In the genomic region with DNA sequence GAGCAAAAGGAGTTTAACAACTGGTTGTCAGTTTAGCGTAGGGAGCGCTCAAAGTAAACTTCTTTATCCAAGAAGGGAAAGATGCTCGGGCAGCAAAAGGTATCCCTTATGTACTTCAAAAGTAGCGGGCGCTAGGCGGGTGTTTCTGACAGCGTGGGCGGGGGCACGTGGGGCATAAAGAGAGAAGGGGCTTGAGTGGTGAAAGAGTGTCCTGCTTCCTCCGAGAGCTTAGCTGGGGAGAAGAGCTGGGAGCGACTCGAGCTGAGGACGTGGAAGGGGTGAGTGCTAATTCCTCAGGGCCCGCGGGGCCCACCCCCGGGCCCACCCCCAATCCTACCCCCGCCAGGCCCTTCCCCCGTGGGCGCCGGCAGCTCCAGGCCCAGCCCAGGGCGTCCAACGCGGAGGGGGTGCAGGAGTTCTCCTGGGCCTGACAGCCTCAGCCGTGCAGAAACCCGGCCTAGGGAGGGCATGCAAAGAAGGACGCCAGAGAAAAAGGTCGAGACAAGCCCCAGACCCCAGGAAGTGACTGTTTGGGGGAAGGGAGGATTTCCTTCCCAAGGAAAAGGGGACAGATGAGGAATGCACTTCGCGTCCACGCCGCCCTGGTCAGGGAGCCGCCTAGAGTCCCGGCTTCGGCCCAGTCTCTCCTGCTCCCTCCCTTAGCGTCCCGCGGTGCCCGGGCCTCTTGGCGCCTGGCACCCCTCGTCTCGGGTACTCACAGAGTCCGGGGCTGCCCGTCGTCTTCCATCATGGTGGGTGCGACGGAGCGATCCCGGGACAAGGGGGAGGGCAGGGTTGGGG, we compare ENCODE assay signal across 8 cellular contexts. TPM values are rescaled to one million over a fixed set of nuclear protein-coding genes. Genes with fewer than 3 reads are reported as not detected.
A peak's percentile ranks its signal among the peaks of the same experiment; 100 is the strongest.
DNase-seq lines count a peak whose midpoint lies in the region; ATAC-seq and TF ChIP-seq lines count a peak whose summit lies in the region.

No MANE protein-coding gene starts in this region.

- H3K27me3 ChIP-seq in Loucy (ENCODE audit: insufficient read depth, low read length, poor library complexity, severe bottlenecking) = peaks cover 3% of the 10 kb centered on the region

- H3K79me2 ChIP-seq in Loucy (ENCODE audit: insufficient read depth, low read length) = peaks cover 54% of the 10 kb centered on the region

- H3K36me3 ChIP-seq in Loucy (ENCODE audit: insufficient read depth, low read length) (no peaks in the 10 kb centered on the region), mesodermal cell (ENCODE audit: control insufficient read depth, insufficient read depth, low read length) (peaks cover 25% of the 10 kb centered on the region)

- H3K4me3 ChIP-seq in Loucy (ENCODE audit: low read length, poor library complexity, severe bottlenecking) (peak overlapping the region; percentile 80), mesodermal cell (ENCODE audit: extremely low read depth, insufficient read depth, low read length, poor library complexity, severe bottlenecking) (peak overlapping the region; percentile 90)

- H3K9me3 ChIP-seq in Loucy (ENCODE audit: insufficient read depth, low read depth, low read length) (no peaks in the 10 kb centered on the region), mesodermal cell (ENCODE audit: control insufficient read depth, low read length) (peaks cover 9% of the 10 kb centered on the region)

- CTCF ChIA-PET in activated CD4-positive, alpha-beta memory T cell treated with anti-CD3 and anti-CD28 coated beads, Interleukin-2, amount 10 ng/mL, durations not matched to agents 7 days and 5 days (lab: Charles Lee) = interaction anchor here (0.7 to 1.4 kb wide), 4 partner anchors 17 to 106 kb away, joined by 3 to 4 read pairs (median 3); no protein-coding TSS in a partner anchor

- H3K4me2 ChIP-seq in Loucy (ENCODE audit: low read depth, low read length, poor library complexity, severe bottlenecking) = peak overlapping the region; percentile 100

- H3K36me3 Mint-ChIP-seq in CD14-positive monocyte = peaks cover 6 to 14% of the 10 kb centered on the region in 2 donors
- H3K36me3 Mint-ChIP-seq in activated CD4-positive, alpha-beta memory T cell treated with anti-CD3 and anti-CD28 coated beads, Interleukin-2, amount 10 ng/mL, durations not matched to agents 7 days and 5 days (ENCODE audit: low read depth) = peaks cover 32% of the 10 kb centered on the region

- peaks cover 52% of the 10 kb centered on the region for H4K20me1 ChIP-seq in Loucy (ENCODE audit: insufficient read depth, low read length, poor library complexity, severe bottlenecking)

- H3K27ac Mint-ChIP-seq in CD14-positive monocyte = peak overlapping the region; percentile 81 to 99 (median 97)
- H3K27ac Mint-ChIP-seq in activated CD4-positive, alpha-beta memory T cell treated with anti-CD3 and anti-CD28 coated beads, Interleukin-2, amount 10 ng/mL, durations not matched to agents 7 days and 5 days = peak overlapping the region; percentile 97

- intact Hi-C loops in CD14-positive monocyte (cut with micrococcal nuclease) = loop anchor here (1.0 to 10.0 kb wide), 6 partner anchors 56 to 514 kb away; a partner anchor contains a TSS

- peak overlapping the region; percentile 86 for H3K9ac ChIP-seq in Loucy (ENCODE audit: low read depth, low read length, poor library complexity, severe bottlenecking)

- 0% methylated on average over 18 to 29 of the region's 48 CpGs for WGBS in mesodermal cell (ENCODE audit: insufficient coverage in 2 of 2), 2 experiments

- POLR2A ChIA-PET in activated CD4-positive, alpha-beta memory T cell treated with anti-CD3 and anti-CD28 coated beads, Interleukin-2, amount 10 ng/mL, durations not matched to agents 7 days and 5 days (lab: Charles Lee) = interaction anchor here (0.9 to 5.2 kb wide), 12 partner anchors 10 to 505 kb away, joined by 3 to 36 read pairs (median 3); a partner anchor contains a TSS

- H2AFZ ChIP-seq in Loucy (ENCODE audit: low read length) = peak overlapping the region; percentile 54; the same call in 1 of the 2 replicates

- peaks cover 49% of the 10 kb centered on the region for H3K4me1 Mint-ChIP-seq in CD14-positive monocyte
- H3K4me1 Mint-ChIP-seq in activated CD4-positive, alpha-beta memory T cell treated with anti-CD3 and anti-CD28 coated beads, Interleukin-2, amount 10 ng/mL, durations not matched to agents 7 days and 5 days = peaks cover 48% of the 10 kb centered on the region

- no peak for DNase-seq in CD14-positive monocyte (ENCODE audit: low spot score)
- peak; percentile 54 for DNase-seq in activated CD4-positive, alpha-beta memory T cell treated with anti-CD3 and anti-CD28 coated beads, Interleukin-2, amount 10 ng/mL, durations not matched to agents 7 days and 5 days
- peak; percentile 43 for DNase-seq in effector CD4-positive, alpha-beta T cell
- peak; percentile 20 to 31 for DNase-seq in stimulated activated CD8-positive, alpha-beta memory T cell treated with anti-CD3 and anti-CD28 coated beads, Interleukin-2, amount 100 ng/mL, for 1 hour (ENCODE audit: low read depth in 2 of 2)

- no peaks in the 10 kb centered on the region for H3F3A ChIP-seq in Loucy (ENCODE audit: low read depth)

- peak overlapping the region; percentile 99 for H3K27ac ChIP-seq in mesodermal cell (ENCODE audit: low read depth, low read length, severe bottlenecking)

- H3K27me3 Mint-ChIP-seq in CD14-positive monocyte (ENCODE audit: low read depth in 3 of 3) = no peaks in the 10 kb centered on the region
- H3K27me3 Mint-ChIP-seq in activated CD4-positive, alpha-beta memory T cell treated with anti-CD3 and anti-CD28 coated beads, Interleukin-2, amount 10 ng/mL, durations not matched to agents 7 days and 5 days = no peaks in the 10 kb centered on the region

- H3K4me1 ChIP-seq in Loucy (ENCODE audit: insufficient read depth, low read length, poor library complexity, severe bottlenecking) (peaks cover 47% of the 10 kb centered on the region), mesodermal cell (ENCODE audit: control insufficient read depth, insufficient read depth, low read length, poor library complexity, severe bottlenecking) (peaks cover 19% of the 10 kb centered on the region)

- peak overlapping the region; percentile 95 to 98 for H3K4me3 Mint-ChIP-seq in CD14-positive monocyte
- peak overlapping the region; percentile 92 for H3K4me3 Mint-ChIP-seq in activated CD4-positive, alpha-beta memory T cell treated with anti-CD3 and anti-CD28 coated beads, Interleukin-2, amount 10 ng/mL, durations not matched to agents 7 days and 5 days

- no peak for TF ChIP-seq CTCF in CD14-positive monocyte (IDR thresholded peaks at IDR 0.05)
- no peak for TF ChIP-seq CTCF in Loucy (conservative IDR thresholded peaks at IDR 0.05; ENCODE audit: low read length)

- peak; percentile 1 for ATAC-seq in GM21381 (IDR thresholded peaks at IDR 0.05; ENCODE audit: unreplicated experiment)
- no peak for ATAC-seq in GM18517 (IDR thresholded peaks at IDR 0.05; ENCODE audit: unreplicated experiment)

- H3K9me2 ChIP-seq in Loucy (replicated peaks; ENCODE audit: low read depth, low read length) = no peaks in the 10 kb centered on the region

- H3K9me3 Mint-ChIP-seq in CD14-positive monocyte = peaks cover 0 to 3% (median 0%) of the 10 kb centered on the region in 7 donors
- H3K9me3 Mint-ChIP-seq in activated CD4-positive, alpha-beta memory T cell treated with anti-CD3 and anti-CD28 coated beads, Interleukin-2, amount 10 ng/mL, durations not matched to agents 7 days and 5 days = no peaks in the 10 kb centered on the region

RNA-seq across cellular contexts. Expression of a gene that starts 0.8 kb away (rescaled TPM):
- polyA plus RNA-seq in CD14-positive monocyte = 1 to 10 TPM; 6.7 to 7.2 TPM
- total RNA-seq in activated CD4-positive, alpha-beta memory T cell treated with anti-CD3 and anti-CD28 coated beads, Interleukin-2, amount 10 ng/mL, durations not matched to agents 7 days and 5 days = 100 to 1,000 TPM; 168 to 170 TPM
- polyA plus RNA-seq in mesodermal cell (2013, experiment 1 of 2) = 135 TPM
- 150 TPM for polyA plus RNA-seq in mesodermal cell (2013, experiment 2 of 2)

RNA-seq across cellular contexts. Expression of a gene that starts 53.4 kb away (rescaled TPM):
- polyA plus RNA-seq in CD14-positive monocyte = 10 to 100 TPM; 75.8 to 87.2 TPM
- 100 to 1,000 TPM; 137 to 140 TPM for total RNA-seq in activated CD4-positive, alpha-beta memory T cell treated with anti-CD3 and anti-CD28 coated beads, Interleukin-2, amount 10 ng/mL, durations not matched to agents 7 days and 5 days
- polyA plus RNA-seq in mesodermal cell (2013, experiment 1 of 2) = 59.3 TPM
- 54.0 TPM for polyA plus RNA-seq in mesodermal cell (2013, experiment 2 of 2)

RNA-seq across cellular contexts. Expression of a gene that starts 55.3 kb away (rescaled TPM):
- polyA plus RNA-seq in CD14-positive monocyte = 1 to 10 TPM; 1.0 to 2.8 TPM
- total RNA-seq in activated CD4-positive, alpha-beta memory T cell treated with anti-CD3 and anti-CD28 coated beads, Interleukin-2, amount 10 ng/mL, durations not matched to agents 7 days and 5 days = 10 to 100 TPM; 26.3 to 27.2 TPM
- polyA plus RNA-seq in mesodermal cell (2013, experiment 1 of 2) = 63.7 TPM
- polyA plus RNA-seq in mesodermal cell (2013, experiment 2 of 2) = 62.5 TPM
